Comparison of ENCODE assay signal across 23 cellular contexts in the genomic region with DNA sequence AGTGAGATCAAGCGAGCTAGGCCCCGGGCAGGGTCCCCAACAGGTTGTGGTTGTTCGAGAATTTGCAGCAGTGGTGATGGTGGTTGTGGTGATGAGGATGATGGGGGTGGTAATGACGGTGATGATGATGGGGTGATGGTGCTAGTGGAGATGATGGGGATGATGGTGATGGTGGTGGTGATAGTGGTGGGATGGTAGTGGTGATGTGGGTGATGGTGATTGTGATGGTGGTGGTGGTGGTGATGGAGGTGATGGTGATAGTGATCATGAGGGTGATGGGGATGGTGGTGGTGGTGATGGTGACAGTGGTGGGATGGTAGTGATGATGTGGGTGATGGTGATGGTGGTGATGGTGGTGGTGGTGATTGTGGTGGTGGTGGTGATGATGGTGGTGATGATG.
DNase-seq lines count a peak whose midpoint lies in the region; ATAC-seq and TF ChIP-seq lines count a peak whose summit lies in the region.
"Had no signal": no experiment of that assay in that cellular context is flagged by ENCODE, and none has a peak within 500 bp of the region (broad histone marks: within the 10 kb centered on the region; RNA-seq: fewer than 3 reads in every experiment).

No MANE protein-coding gene starts in this region.

- H3K27ac ChIP-seq in naive thymus-derived CD4-positive, alpha-beta T cell (ENCODE audit: low read depth, low read length), result peak overlapping the region; percentile 0
- H3K27ac ChIP-seq: SJCRH30 had no signal

- H3K4me3 ChIP-seq in naive thymus-derived CD4-positive, alpha-beta T cell (ENCODE audit: low read length), result no peak overlapping the region
- H3K4me3 ChIP-seq: BLaER1 treated with 17β-estradiol and CSF1 and Interleukin-3, amounts not matched to agents 10 nM and 100 nM; K562; SJCRH30 had no signal

- H3K4me1 ChIP-seq in naive thymus-derived CD4-positive, alpha-beta T cell (ENCODE audit: control insufficient read depth in 2 of 2, insufficient read depth in 2 of 2, low read length in 2 of 2), result peaks cover 10 to 27% of the 10 kb centered on the region in 2 donors

- no peaks in the 10 kb centered on the region for H3K27me3 ChIP-seq in naive thymus-derived CD4-positive, alpha-beta T cell (ENCODE audit: control insufficient read depth in 2 of 2, insufficient read depth in 2 of 2, low read length in 2 of 2)
- H3K27me3 ChIP-seq: BLaER1 treated with 17β-estradiol and CSF1 and Interleukin-3, amounts not matched to agents 10 nM and 100 nM; SJCRH30 had no signal

- H3K9me3 Mint-ChIP-seq in natural killer cell, result no peaks in the 10 kb centered on the region
- no peaks in the 10 kb centered on the region for H3K9me3 Mint-ChIP-seq in natural killer cell treated with Interleukin-12 subunit alpha and Interleukin-12 subunit beta and Interleukin-15 and Interleukin-18, amount 100 ng/mL, for 72 hours
- H3K9me3 Mint-ChIP-seq in central memory CD8-positive, alpha-beta T cell, result no peaks in the 10 kb centered on the region
- H3K9me3 Mint-ChIP-seq in naive thymus-derived CD4-positive, alpha-beta T cell, result peaks cover 0 to 4% (median 0%) of the 10 kb centered on the region in 11 donors
- H3K9me3 Mint-ChIP-seq: CD4-positive, alpha-beta memory T cell had no signal

- no peaks in the 10 kb centered on the region for H3K27me3 Mint-ChIP-seq in natural killer cell (ENCODE audit: low read depth in 2 of 2)
- no peaks in the 10 kb centered on the region for H3K27me3 Mint-ChIP-seq in natural killer cell treated with Interleukin-12 subunit alpha and Interleukin-12 subunit beta and Interleukin-15 and Interleukin-18, amount 100 ng/mL, for 72 hours
- no peaks in the 10 kb centered on the region for H3K27me3 Mint-ChIP-seq in central memory CD8-positive, alpha-beta T cell
- no peaks in the 10 kb centered on the region for H3K27me3 Mint-ChIP-seq in naive thymus-derived CD4-positive, alpha-beta T cell
- H3K27me3 Mint-ChIP-seq: CD4-positive, alpha-beta memory T cell had no signal

- no peak for TF ChIP-seq CTCF in natural killer cell (IDR thresholded peaks at IDR 0.05)

- peak; percentile 2 to 22 (median 10) for ATAC-seq in natural killer cell
- no peak for ATAC-seq in natural killer cell treated with Interleukin-12 subunit alpha and Interleukin-12 subunit beta and Interleukin-15 and Interleukin-18, amount 100 ng/mL, for 72 hours
- peak; percentile 33 for ATAC-seq in central memory CD8-positive, alpha-beta T cell (replicated peaks; ENCODE audit: extremely low read depth, poor library complexity, severe bottlenecking)
- peak; percentile 13 for ATAC-seq in naive thymus-derived CD4-positive, alpha-beta T cell
- ATAC-seq in HG02571 (IDR thresholded peaks at IDR 0.05; ENCODE audit: unreplicated experiment), result no peak
- no peak for ATAC-seq in HG03520 (IDR thresholded peaks at IDR 0.05; ENCODE audit: unreplicated experiment)
- ATAC-seq: K562, SK-N-SH treated with all-trans-retinoic acid at 6 μM for 48 hours had no signal

- peaks cover 6 to 90% (median 38%) of the 10 kb centered on the region in 3 experiments for H3K36me3 ChIP-seq in naive thymus-derived CD4-positive, alpha-beta T cell (ENCODE audit: control insufficient read depth in 2 of 3, insufficient read depth in 3 of 3, low read length in 3 of 3)

- intact Hi-C loops in natural killer cell (cut with micrococcal nuclease), result loop anchor here (2.0 kb wide), 1 partner anchor 39 kb away; no protein-coding TSS in a partner anchor
- intact Hi-C loops in naive thymus-derived CD4-positive, alpha-beta T cell (cut with micrococcal nuclease), result no loop called here

- POLR2A ChIA-PET in naive thymus-derived CD4-positive, alpha-beta T cell (lab: Charles Lee), result interaction anchor here (1.1 to 1.2 kb wide), 2 partner anchors 12 to 17 kb away, joined by 3 to 4 read pairs; no protein-coding TSS in a partner anchor

- H3K36me3 Mint-ChIP-seq in natural killer cell, result no peaks in the 10 kb centered on the region
- no peaks in the 10 kb centered on the region for H3K36me3 Mint-ChIP-seq in natural killer cell treated with Interleukin-12 subunit alpha and Interleukin-12 subunit beta and Interleukin-15 and Interleukin-18, amount 100 ng/mL, for 72 hours
- peaks cover 30% of the 10 kb centered on the region for H3K36me3 Mint-ChIP-seq in central memory CD8-positive, alpha-beta T cell (ENCODE audit: insufficient read depth)
- H3K36me3 Mint-ChIP-seq in naive thymus-derived CD4-positive, alpha-beta T cell, result peaks cover 0 to 23% (median 13%) of the 10 kb centered on the region in 5 donors

- peak; percentile 42 for DNase-seq in natural killer cell
- DNase-seq in natural killer cell treated with Interleukin-12 subunit alpha and Interleukin-12 subunit beta and Interleukin-15 and Interleukin-18, amount 100 ng/mL, for 72 hours (ENCODE audit: low spot score), result no peak
- no peak for DNase-seq in central memory CD8-positive, alpha-beta T cell (ENCODE audit: low spot score in 2 of 2)
- DNase-seq in naive thymus-derived CD4-positive, alpha-beta T cell, result no peak
- DNase-seq in germinal center (ENCODE audit: low spot score), result no peak
- DNase-seq: CD4-positive, alpha-beta memory T cell; COR-L47; GOT3; HCEC 1CT; Kasumi-1; NCI-H1092 treated with DMSO at 0.1 percent for 48 hours; NCI-H1436; NCI-H187; NCI-H2081 treated with DMSO at 0.1 percent for 48 hours; NCI-H2171; NCI-H226; NCI-H510A treated with DMSO at 0.1 percent for 48 hours; SJCRH30 had no signal

- H3K4me3 Mint-ChIP-seq in natural killer cell, result no peak overlapping the region
- H3K4me3 Mint-ChIP-seq in natural killer cell treated with Interleukin-12 subunit alpha and Interleukin-12 subunit beta and Interleukin-15 and Interleukin-18, amount 100 ng/mL, for 72 hours, result no peak overlapping the region
- no peak overlapping the region for H3K4me3 Mint-ChIP-seq in central memory CD8-positive, alpha-beta T cell
- no peak overlapping the region for H3K4me3 Mint-ChIP-seq in naive thymus-derived CD4-positive, alpha-beta T cell
- H3K4me3 Mint-ChIP-seq: CD4-positive, alpha-beta memory T cell had no signal

- H3K4me1 Mint-ChIP-seq in natural killer cell, result peaks cover 16 to 28% of the 10 kb centered on the region in 2 donors
- H3K4me1 Mint-ChIP-seq in natural killer cell treated with Interleukin-12 subunit alpha and Interleukin-12 subunit beta and Interleukin-15 and Interleukin-18, amount 100 ng/mL, for 72 hours (ENCODE audit: low read depth in 2 of 2), result peaks cover 11 to 15% of the 10 kb centered on the region in 2 donors
- peaks cover 26% of the 10 kb centered on the region for H3K4me1 Mint-ChIP-seq in central memory CD8-positive, alpha-beta T cell
- peaks cover 11 to 35% (median 19%) of the 10 kb centered on the region in 7 donors for H3K4me1 Mint-ChIP-seq in naive thymus-derived CD4-positive, alpha-beta T cell

- no peak overlapping the region for H3K27ac Mint-ChIP-seq in natural killer cell
- H3K27ac Mint-ChIP-seq in natural killer cell treated with Interleukin-12 subunit alpha and Interleukin-12 subunit beta and Interleukin-15 and Interleukin-18, amount 100 ng/mL, for 72 hours, result no peak overlapping the region
- no peak overlapping the region for H3K27ac Mint-ChIP-seq in central memory CD8-positive, alpha-beta T cell (ENCODE audit: low read depth)
- no peak overlapping the region for H3K27ac Mint-ChIP-seq in naive thymus-derived CD4-positive, alpha-beta T cell

- H3K9me3 ChIP-seq in naive thymus-derived CD4-positive, alpha-beta T cell (ENCODE audit: control insufficient read depth in 2 of 3, low read length in 3 of 3), result no peaks in the 10 kb centered on the region
- H3K9me3 ChIP-seq: SJCRH30 had no signal

- CTCF ChIA-PET in naive thymus-derived CD4-positive, alpha-beta T cell (lab: Charles Lee), result no interaction called here

Comparison
In these comparisons a context has a peak if more than half of its experiments do, and no peak if none do; other contexts are left out.
1. ATAC-seq: peak in natural killer cell (3 of 3), central memory CD8-positive, alpha-beta T cell (single experiment) and naive thymus-derived CD4-positive, alpha-beta T cell (single experiment); none in natural killer cell treated with Interleukin-12 subunit alpha and Interleukin-12 subunit beta and Interleukin-15 and Interleukin-18, amount 100 ng/mL, for 72 hours (0 of 2), HG02571 (single experiment) and HG03520 (single experiment).